ENCODE assay signal across 24 cellular contexts in genomic region chr18:5986257-5986909, GRCh38.
"Had no signal": no experiment of that assay in that cellular context is flagged by ENCODE, and none has a peak within 500 bp of the region (broad histone marks: within the 10 kb centered on the region; RNA-seq: fewer than 3 reads in every experiment).

No MANE protein-coding gene starts in this region.

- H3K4me1 ChIP-seq: foreskin keratinocyte, heart right ventricle, left lung, psoas muscle, spleen, testis, tibial artery had no signal

- H3K36me3 Mint-ChIP-seq: natural killer cell; stimulated activated memory B cell treated with anti-CD40 and anti-IgM and Interleukin-4, amounts not matched to agents 10 μg/mL and 1 μg/mL and 100 μg/mL, for 72 hours; type B pancreatic cell had no signal

- H3K4me3 Mint-ChIP-seq: effector memory CD8-positive, alpha-beta T cell; natural killer cell; stimulated activated memory B cell treated with anti-CD40 and anti-IgM and Interleukin-4, amounts not matched to agents 10 μg/mL and 1 μg/mL and 100 μg/mL, for 72 hours; type B pancreatic cell had no signal

- H3K4me3 ChIP-seq: coronary artery, heart right ventricle, left lung, ovary, psoas muscle, skin epidermis, spleen, testis, tibial artery had no signal

- H3K9me3 ChIP-seq: heart right ventricle, left lung, ovary, psoas muscle, spleen, testis, tibial artery had no signal

- DNase-seq: effector memory CD8-positive, alpha-beta T cell; foreskin keratinocyte; glutamatergic neuron; heart right ventricle; hippocampal formation; left cardiac atrium; left lung; mesendoderm; natural killer cell; occipital lobe; ovary; psoas muscle; right cardiac atrium; spleen; stimulated activated CD4-positive, alpha-beta T cell treated with anti-CD3 and anti-CD28 coated beads, Interleukin-4, amount 100 ng/mL, for 4 hours; stimulated activated naive CD8-positive, alpha-beta T cell treated with anti-CD3 and anti-CD28 coated beads, Interleukin-15, Interleukin-2, amounts not matched to agents 100 U/mL and 50 U/mL, for 24 hours; substantia nigra; testis; tibial artery had no signal

- H3K27ac Mint-ChIP-seq: effector memory CD8-positive, alpha-beta T cell; natural killer cell; stimulated activated memory B cell treated with anti-CD40 and anti-IgM and Interleukin-4, amounts not matched to agents 10 μg/mL and 1 μg/mL and 100 μg/mL, for 72 hours; type B pancreatic cell had no signal

- H3K36me3 ChIP-seq: heart right ventricle, left lung, ovary, spleen, tibial artery had no signal

- H3K9me3 Mint-ChIP-seq: natural killer cell; stimulated activated memory B cell treated with anti-CD40 and anti-IgM and Interleukin-4, amounts not matched to agents 10 μg/mL and 1 μg/mL and 100 μg/mL, for 72 hours; type B pancreatic cell had no signal

- H3K27me3 ChIP-seq: heart right ventricle, left lung, ovary, spleen, testis, tibial artery had no signal

- H3K4me1 Mint-ChIP-seq: natural killer cell; stimulated activated memory B cell treated with anti-CD40 and anti-IgM and Interleukin-4, amounts not matched to agents 10 μg/mL and 1 μg/mL and 100 μg/mL, for 72 hours had no signal

- H3K27ac ChIP-seq: coronary artery, epithelial cell of prostate, foreskin keratinocyte, heart right ventricle, left lung, ovary, psoas muscle, spleen, testis, tibial artery had no signal

- H3K27me3 Mint-ChIP-seq: effector memory CD8-positive, alpha-beta T cell; stimulated activated memory B cell treated with anti-CD40 and anti-IgM and Interleukin-4, amounts not matched to agents 10 μg/mL and 1 μg/mL and 100 μg/mL, for 72 hours had no signal
